Comparison of ENCODE assay signal across 1 cellular context in the genomic region with DNA sequence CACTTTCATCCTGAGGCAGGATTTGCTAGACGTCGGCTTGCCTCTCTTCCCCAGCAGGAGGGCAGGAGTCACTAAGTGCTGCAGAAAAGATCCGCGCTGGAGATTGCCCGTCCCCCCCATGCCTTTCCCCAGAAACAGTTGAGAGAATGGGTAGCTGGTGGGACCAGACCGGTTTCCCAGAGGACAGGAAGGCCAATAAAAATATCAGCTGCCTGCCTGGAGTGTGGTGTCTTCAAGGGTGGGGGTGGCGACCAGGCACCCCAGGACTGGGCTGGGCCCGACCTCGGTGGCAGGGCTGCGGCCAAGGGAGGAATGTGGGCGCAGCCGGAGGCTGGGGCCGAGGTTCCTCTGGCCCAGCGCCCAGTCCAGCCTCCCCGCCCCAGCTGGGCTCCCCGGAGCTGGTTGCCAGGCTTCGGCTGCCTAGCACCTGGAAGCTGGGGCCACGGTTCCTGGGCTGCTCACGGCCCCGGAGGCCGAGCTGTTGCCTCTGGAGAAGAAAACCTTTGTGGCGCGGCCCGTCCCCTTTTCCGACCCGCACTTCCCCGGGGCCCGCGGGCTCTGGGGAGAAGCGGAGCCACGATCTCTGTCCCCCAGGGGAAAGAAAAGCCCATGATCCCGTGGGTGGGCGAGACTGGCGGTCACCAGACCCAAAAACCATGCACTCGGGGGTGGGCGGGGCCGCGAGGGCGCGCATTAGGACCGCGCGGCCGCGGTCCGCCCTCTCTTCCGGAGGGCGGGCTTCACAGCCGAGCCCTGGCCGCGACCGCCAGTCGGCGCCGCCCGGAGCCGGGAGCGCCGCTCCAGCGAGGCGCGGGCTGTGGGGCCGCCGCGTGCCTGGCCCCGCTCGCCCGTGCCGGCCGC.
A peak's percentile ranks its signal among the peaks of the same experiment; 100 is the strongest.
TF ChIP-seq lines count a peak whose summit lies in the region.

A gene with protein sequence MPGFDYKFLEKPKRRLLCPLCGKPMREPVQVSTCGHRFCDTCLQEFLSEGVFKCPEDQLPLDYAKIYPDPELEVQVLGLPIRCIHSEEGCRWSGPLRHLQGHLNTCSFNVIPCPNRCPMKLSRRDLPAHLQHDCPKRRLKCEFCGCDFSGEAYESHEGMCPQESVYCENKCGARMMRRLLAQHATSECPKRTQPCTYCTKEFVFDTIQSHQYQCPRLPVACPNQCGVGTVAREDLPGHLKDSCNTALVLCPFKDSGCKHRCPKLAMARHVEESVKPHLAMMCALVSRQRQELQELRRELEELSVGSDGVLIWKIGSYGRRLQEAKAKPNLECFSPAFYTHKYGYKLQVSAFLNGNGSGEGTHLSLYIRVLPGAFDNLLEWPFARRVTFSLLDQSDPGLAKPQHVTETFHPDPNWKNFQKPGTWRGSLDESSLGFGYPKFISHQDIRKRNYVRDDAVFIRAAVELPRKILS (plus strand): TSS at position 769 of the 861 bp plus-strand sequence. CDS start 102 bp downstream, outside the sequence.

TF ChIP-seq in HCT116, 20 proteins besides CTCF, POLR2A, EP300 and RAD21 (continued from another document):
- TF ChIP-seq, protein P1, sequence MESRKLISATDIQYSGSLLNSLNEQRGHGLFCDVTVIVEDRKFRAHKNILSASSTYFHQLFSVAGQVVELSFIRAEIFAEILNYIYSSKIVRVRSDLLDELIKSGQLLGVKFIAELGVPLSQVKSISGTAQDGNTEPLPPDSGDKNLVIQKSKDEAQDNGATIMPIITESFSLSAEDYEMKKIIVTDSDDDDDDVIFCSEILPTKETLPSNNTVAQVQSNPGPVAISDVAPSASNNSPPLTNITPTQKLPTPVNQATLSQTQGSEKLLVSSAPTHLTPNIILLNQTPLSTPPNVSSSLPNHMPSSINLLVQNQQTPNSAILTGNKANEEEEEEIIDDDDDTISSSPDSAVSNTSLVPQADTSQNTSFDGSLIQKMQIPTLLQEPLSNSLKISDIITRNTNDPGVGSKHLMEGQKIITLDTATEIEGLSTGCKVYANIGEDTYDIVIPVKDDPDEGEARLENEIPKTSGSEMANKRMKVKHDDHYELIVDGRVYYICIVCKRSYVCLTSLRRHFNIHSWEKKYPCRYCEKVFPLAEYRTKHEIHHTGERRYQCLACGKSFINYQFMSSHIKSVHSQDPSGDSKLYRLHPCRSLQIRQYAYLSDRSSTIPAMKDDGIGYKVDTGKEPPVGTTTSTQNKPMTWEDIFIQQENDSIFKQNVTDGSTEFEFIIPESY (IDR thresholded peaks at IDR 0.05; ENCODE audit: extremely low read depth, insufficient replicate concordance, low read length): peak; percentile 75
